Comparison of ENCODE assay signal across 9 cellular contexts in the genomic region with DNA sequence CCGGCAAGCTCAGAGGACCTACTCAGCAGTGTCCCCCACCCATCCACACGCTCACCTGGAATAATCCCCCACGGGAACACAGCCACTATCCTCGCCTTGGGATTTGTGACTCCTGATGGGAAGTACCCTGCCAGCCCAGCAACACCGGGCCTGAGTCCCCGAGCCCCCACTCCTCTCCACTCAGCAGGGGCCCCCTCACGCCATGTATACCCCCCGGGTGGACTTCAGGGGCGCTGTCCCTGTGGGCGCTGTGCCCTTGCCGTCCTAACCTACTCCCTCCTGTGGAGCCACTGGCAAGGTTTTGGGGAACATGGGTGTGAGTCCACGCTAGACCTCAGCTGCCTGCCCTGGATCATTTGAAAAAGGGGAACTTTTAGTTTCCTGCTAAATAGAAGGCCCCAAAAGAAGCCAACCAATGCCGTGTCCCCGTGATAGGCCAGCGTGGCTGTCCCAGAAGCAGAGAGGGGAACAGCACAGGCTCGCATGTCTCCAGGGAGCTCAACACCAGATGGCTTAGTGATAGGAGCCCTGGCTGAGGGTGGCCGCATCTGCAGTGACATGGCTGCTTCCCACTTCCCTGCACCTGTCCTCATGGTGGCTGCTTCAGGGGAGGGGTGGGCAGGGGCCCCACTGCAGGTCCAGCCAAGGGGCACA.
DNase-seq lines count a peak whose midpoint lies in the region; ATAC-seq, FAIRE-seq and TF ChIP-seq lines count a peak whose summit lies in the region.
"Had no signal": no experiment of that assay in that cellular context is flagged by ENCODE, and none has a peak within 500 bp of the region (broad histone marks: within the 10 kb centered on the region; RNA-seq: fewer than 3 reads in every experiment).

No MANE protein-coding gene starts in this region.

- H3K4me2 ChIP-seq in IMR-90 (ENCODE audit: low read depth, low read length) (no peak overlapping the region), GM12878 (ENCODE audit: control insufficient read depth, insufficient read depth) (peak overlapping the region; percentile 93; the same call in 1 of the 2 replicates), SK-N-SH (no peak overlapping the region)

- SMC1A ChIA-PET in GM12878 (lab: Charles Lee; ENCODE audit: uncharacterized antibody, unreplicated experiment), result interaction anchor here (0.6 to 1.9 kb wide), 4 partner anchors 26 to 53 kb away, joined by 3 to 6 read pairs (median 4); no protein-coding TSS in a partner anchor

- H3K36me3 ChIP-seq in IMR-90 (ENCODE audit: control insufficient read depth, insufficient read depth, low read length), result no peaks in the 10 kb centered on the region
- H3K36me3 ChIP-seq in GM12878 (ENCODE audit: control insufficient read depth in 2 of 2, insufficient read depth in 2 of 2, low read length in 1 of 2), result peaks cover 13 to 26% of the 10 kb centered on the region in 2 experiments
- no peaks in the 10 kb centered on the region for H3K36me3 ChIP-seq in SK-N-SH (replicated peaks in 1 of 2; ENCODE audit: control insufficient read depth in 1 of 2, insufficient read depth in 2 of 2, low read length in 1 of 2)

- no peak overlapping the region for H4K8ac ChIP-seq in IMR-90 (ENCODE audit: low read depth in 2 of 2, low read length in 2 of 2)

- no peak overlapping the region for H2AK5ac ChIP-seq in IMR-90 (ENCODE audit: low read depth, low read length)

- no TSS peak for BruUV-seq in IMR-90 (replicated peaks; lab: Mats Ljungman, UMichigan)
- BruUV-seq in GM12878 (replicated peaks; lab: Mats Ljungman, UMichigan), result no TSS peak

- H3K9me1 ChIP-seq in IMR-90 (ENCODE audit: insufficient read depth, low read length), result peaks cover 16% of the 10 kb centered on the region

- no peaks in the 10 kb centered on the region for H3K9me2 ChIP-seq in SK-N-SH

- intact Hi-C loops in IMR-90 (cut with micrococcal nuclease) (no loop called here), GM12878 (cut with micrococcal nuclease; ENCODE audit: unreplicated experiment) (no loop called here)

- ATAC-seq in IMR-90 (ENCODE audit: low read depth) (no peak), GM12878 (no peak), GM18867 (IDR thresholded peaks at IDR 0.05; ENCODE audit: unreplicated experiment) (no peak), HG02973 (IDR thresholded peaks at IDR 0.05; ENCODE audit: unreplicated experiment) (no peak)

- no peaks in the 10 kb centered on the region for H3K9me3 ChIP-seq in IMR-90 (ENCODE audit: control insufficient read depth, insufficient read depth, low read length)
- H3K9me3 ChIP-seq in GM12878 (replicated peaks; ENCODE audit: control insufficient read depth, insufficient read depth, low read length), result no peaks in the 10 kb centered on the region
- H3K9me3 ChIP-seq in SK-N-SH, result no peaks in the 10 kb centered on the region

- TF ChIP-seq RAD21 in IMR-90 (IDR thresholded peaks at IDR 0.05; ENCODE audit: low read length) (no peak), GM12878 (IDR thresholded peaks at IDR 0.05; ENCODE audit: insufficient read depth, low read depth, low read length) (no peak), SK-N-SH (IDR thresholded peaks at IDR 0.05; ENCODE audit: low read length) (no peak)

- WGBS in IMR-90 (ENCODE audit: extremely low coverage in 2 of 2, insufficient read length in 1 of 2), 2 experiments, result 98% methylated on average over 5 of the region's 17 CpGs; no CpG with 5 or more reads in 1 of the 2 experiments
- 44% methylated on average over 17 of the region's 17 CpGs for WGBS in GM12878 (ENCODE audit: insufficient coverage, insufficient replicate concordance, low lambda C conversion rate, missing lambda C conversion rate)
- 91% methylated on average over 13 of the region's 17 CpGs for WGBS in SK-N-SH (ENCODE audit: low lambda C conversion rate)

- H3K27me3 ChIP-seq in IMR-90 (ENCODE audit: control insufficient read depth, insufficient read depth, low read length), result no peaks in the 10 kb centered on the region
- no peaks in the 10 kb centered on the region for H3K27me3 ChIP-seq in GM12878 (replicated peaks in 1 of 2; ENCODE audit: control insufficient read depth in 2 of 2, insufficient read depth in 2 of 2, low read length in 1 of 2)
- no peaks in the 10 kb centered on the region for H3K27me3 ChIP-seq in SK-N-SH (ENCODE audit: insufficient read depth)

- TF ChIP-seq CTCF in IMR-90 (conservative IDR thresholded peaks at IDR 0.05; ENCODE audit: low read depth, low read length), result no peak
- TF ChIP-seq CTCF in GM12878 (IDR thresholded peaks at IDR 0.05 in 2 of 3, conservative IDR thresholded peaks at IDR 0.05 in 1 of 3; ENCODE audit: control insufficient read depth in 2 of 3, extremely low read depth in 1 of 3, insufficient read depth in 1 of 3, low read depth in 3 of 3, low read length in 3 of 3), result no peak
- TF ChIP-seq CTCF in SK-N-SH (IDR thresholded peaks at IDR 0.05), result no peak

- no peak overlapping the region for H3K56ac ChIP-seq in IMR-90 (ENCODE audit: extremely low read depth, insufficient read depth, low read length)

- H3F3A ChIP-seq in SK-N-SH (replicated peaks; ENCODE audit: insufficient read depth), result no peaks in the 10 kb centered on the region

- peak overlapping the region; percentile 24 for H2AFZ ChIP-seq in IMR-90 (replicated peaks; ENCODE audit: low read length, poor library complexity)
- H2AFZ ChIP-seq in GM12878 (ENCODE audit: control insufficient read depth, low read depth, low read length), result no peak overlapping the region
- H2AFZ ChIP-seq in SK-N-SH (ENCODE audit: low read depth), result no peak overlapping the region

- no peak overlapping the region for H3K18ac ChIP-seq in IMR-90 (ENCODE audit: low read depth, low read length)

- CTCF ChIA-PET in IMR-90 (lab: Yijun Ruan, JAX), result no interaction called here
- CTCF ChIA-PET in GM12878 (lab: Yijun Ruan, JAX), result interaction anchor here (1.1 to 4.9 kb wide), 4 partner anchors 15 to 159 kb away, joined by 3 to 28 read pairs (median 14); no protein-coding TSS in a partner anchor
- CTCF ChIA-PET in SK-N-SH (lab: Yijun Ruan, JAX), result interaction anchor here (0.9 to 5.1 kb wide), 3 partner anchors 9 to 69 kb away, joined by 3 to 28 read pairs (median 7); no protein-coding TSS in a partner anchor

- no peak overlapping the region; the same call in 1 of the 2 replicates for H4K91ac ChIP-seq in IMR-90 (ENCODE audit: insufficient read depth, low read depth, low read length)

- no peak for TF ChIP-seq POLR2A in IMR-90 (IDR thresholded peaks at IDR 0.05; ENCODE audit: low read depth, low read length)
- no peak for TF ChIP-seq POLR2A in GM12878 (IDR thresholded peaks at IDR 0.05; ENCODE audit: low read depth, low read length)

- H3K27ac ChIP-seq in IMR-90 (ENCODE audit: insufficient read depth, low read length), result no peak overlapping the region
- peak overlapping the region; percentile 3; the same call in 1 of the 2 replicates for H3K27ac ChIP-seq in GM12878 (ENCODE audit: control insufficient read depth, insufficient read depth)
- H3K27ac ChIP-seq in skin epidermis, result peak overlapping the region; percentile 2 to 94 (median 84)
- no peak overlapping the region for H3K27ac ChIP-seq in SK-N-SH (ENCODE audit: low read depth in 2 of 2, low read length in 1 of 2)
- H3K27ac ChIP-seq: 22Rv1 had no signal

- no peak overlapping the region for H3K23ac ChIP-seq in IMR-90 (ENCODE audit: low read depth, low read length)

- no peak for FAIRE-seq in GM12878 (lab: Jason Lieb, UNC)

- H2AK9ac ChIP-seq in IMR-90 (replicated peaks; ENCODE audit: low read depth, low read length, poor library complexity), result peak overlapping the region; percentile 29

- dilution Hi-C loops in IMR-90 (cut with HindIII; ENCODE audit: low sequenced_read_pairs, unreplicated experiment), result no loop called here

- H2BK15ac ChIP-seq in IMR-90 (ENCODE audit: low read depth, low read length), result no peak overlapping the region

- POLR2A ChIA-PET in IMR-90 (lab: Charles Lee; ENCODE audit: unreplicated experiment) (no interaction called here), GM12878 (lab: Charles Lee) (no interaction called here), SK-N-SH (lab: Yijun Ruan, JAX) (no interaction called here)

- H4K20me1 ChIP-seq in IMR-90 (ENCODE audit: insufficient read depth, low read length) (no peaks in the 10 kb centered on the region), GM12878 (ENCODE audit: control insufficient read depth, insufficient read depth) (no peaks in the 10 kb centered on the region), SK-N-SH (ENCODE audit: insufficient read depth) (no peaks in the 10 kb centered on the region)

- H3K4me1 ChIP-seq in IMR-90 (ENCODE audit: control insufficient read depth, insufficient read depth, low read length) (peaks cover 19% of the 10 kb centered on the region), GM12878 (ENCODE audit: control insufficient read depth, insufficient read depth, low read length) (peaks cover 46% of the 10 kb centered on the region), SK-N-SH (ENCODE audit: control insufficient read depth in 1 of 2, insufficient read depth in 2 of 2, low read depth in 1 of 2, low read length in 1 of 2) (peaks cover 5 to 9% of the 10 kb centered on the region in 2 experiments; a peak in 2 of 4 replicates)

- no peaks in the 10 kb centered on the region; a peak in 1 of 4 replicates for H3K79me1 ChIP-seq in IMR-90 (ENCODE audit: low read depth in 1 of 2, low read length in 2 of 2)

- H3K14ac ChIP-seq in IMR-90 (replicated peaks; ENCODE audit: low read depth, low read length), result no peak overlapping the region

- H4K5ac ChIP-seq in IMR-90 (ENCODE audit: low read depth, low read length), result no peak overlapping the region

- peaks cover 33% of the 10 kb centered on the region for H3K79me2 ChIP-seq in GM12878 (ENCODE audit: control insufficient read depth, insufficient read depth, low read length)
- no peaks in the 10 kb centered on the region for H3K79me2 ChIP-seq in SK-N-SH (ENCODE audit: insufficient read depth)

- H3K4ac ChIP-seq in IMR-90 (ENCODE audit: low read depth, low read length), result no peak overlapping the region; the same call in 1 of the 2 replicates

- DNase-seq in DMS 273 (lab: John Stamatoyannopoulos, UW; ENCODE audit: unreplicated experiment) (peak; percentile 12), DMS 273 treated with DMSO at 0.1 percent for 48 hours (lab: John Stamatoyannopoulos, UW) (no peak), IMR-90 (no peak), GM12878 (ENCODE audit: low read depth, low spot score) (no peak), SK-N-SH (no peak)

- H3K4me3 ChIP-seq in IMR-90 (ENCODE audit: insufficient read depth, low read depth, low read length) (no peak overlapping the region), GM12878 (no peak overlapping the region), skin epidermis (no peak overlapping the region), SK-N-SH (ENCODE audit: low read depth in 2 of 2, low read length in 1 of 2) (no peak overlapping the region)

- H2BK20ac ChIP-seq in IMR-90 (ENCODE audit: low read depth, low read length), result no peak overlapping the region

- H2BK5ac ChIP-seq in IMR-90 (ENCODE audit: low read depth, low read length, poor library complexity, severe bottlenecking), result no peak overlapping the region

- in situ Hi-C loops in IMR-90 (cut with MboI; ENCODE audit: low sequenced_read_pairs), result no loop called here
- in situ Hi-C loops in GM12878 (cut with MboI), result no loop called here

- RAD21 ChIA-PET in GM12878 (lab: Charles Lee; ENCODE audit: unreplicated experiment), result interaction anchor here (1.0 to 1.6 kb wide), 2 partner anchors 62 to 159 kb away, joined by 3 to 5 read pairs; no protein-coding TSS in a partner anchor

- TF ChIP-seq EP300 in GM12878 (IDR thresholded peaks at IDR 0.05; ENCODE audit: borderline replicate concordance in 1 of 2, control insufficient read depth in 1 of 2, low read depth in 2 of 2, low read length in 2 of 2) (no peak), SK-N-SH (IDR thresholded peaks at IDR 0.05; ENCODE audit: borderline replicate concordance in 1 of 2, low read depth in 1 of 2, low read length in 1 of 2) (no peak)

- no peak overlapping the region for H2BK120ac ChIP-seq in IMR-90 (ENCODE audit: low read depth, low read length)

- H3K9ac ChIP-seq in IMR-90 (ENCODE audit: low read depth, low read length) (no peak overlapping the region), GM12878 (ENCODE audit: control insufficient read depth, insufficient read depth, low read length) (no peak overlapping the region), SK-N-SH (no peak overlapping the region)

Comparison
In these comparisons a context has a peak if more than half of its experiments do, and no peak if none do; other contexts are left out.
1. H3K27ac ChIP-seq: peak in GM12878 (single experiment) and skin epidermis (21 of 21); none in IMR-90 (single experiment) and SK-N-SH (0 of 2).